16 cellular contexts compared by ENCODE assay signal in genomic region chr15:31563421-31563820, GRCh38.
A peak's percentile ranks its signal among the peaks of the same experiment; 100 is the strongest.
DNase-seq lines count a peak whose midpoint lies in the region; ATAC-seq and TF ChIP-seq lines count a peak whose summit lies in the region.
"Had no signal": no experiment of that assay in that cellular context is flagged by ENCODE, and none has a peak within 500 bp of the region (broad histone marks: within the 10 kb centered on the region; RNA-seq: fewer than 3 reads in every experiment).

No MANE protein-coding gene starts in this region.

- TF ChIP-seq CTCF in lung (IDR thresholded peaks at IDR 0.05; ENCODE audit: control extremely low read depth, extremely low read depth), result no peak

- H3K27ac Mint-ChIP-seq in activated CD4-positive, alpha-beta T cell treated with anti-CD3 and anti-CD28 coated beads, Interleukin-2, amount 10 ng/mL, durations not matched to agents 24 days and 14 days, result no peak overlapping the region
- no peak overlapping the region for H3K27ac Mint-ChIP-seq in stimulated activated effector memory CD8-positive, alpha-beta T cell treated with anti-CD3 and anti-CD28 coated beads, Interleukin-12 subunit alpha, Interleukin-12 subunit beta, amount 100 ng/mL, for 72 hours
- H3K27ac Mint-ChIP-seq in activated naive CD4-positive, alpha-beta T cell treated with anti-CD3 and anti-CD28 coated beads, Interleukin-2, amount 10 ng/mL, durations not matched to agents 7 days and 5 days, result no peak overlapping the region
- H3K27ac Mint-ChIP-seq: B cell; CD4-positive, alpha-beta T cell had no signal

- H3K27me3 Mint-ChIP-seq in activated CD4-positive, alpha-beta T cell treated with anti-CD3 and anti-CD28 coated beads, Interleukin-2, amount 10 ng/mL, durations not matched to agents 24 days and 14 days, result peaks cover 4% of the 10 kb centered on the region
- H3K27me3 Mint-ChIP-seq in activated naive CD4-positive, alpha-beta T cell treated with anti-CD3 and anti-CD28 coated beads, Interleukin-2, amount 10 ng/mL, durations not matched to agents 7 days and 5 days, result peaks cover 13% of the 10 kb centered on the region
- H3K27me3 Mint-ChIP-seq: CD4-positive, alpha-beta T cell had no signal

- H3K9me3 ChIP-seq in lung (ENCODE audit: control insufficient read depth in 2 of 2, insufficient read depth in 1 of 2, low read length in 1 of 2), result peaks cover 0 to 2% of the 10 kb centered on the region in 2 donors

- no peaks in the 10 kb centered on the region for H3K36me3 ChIP-seq in lung (ENCODE audit: control insufficient read depth in 2 of 2, insufficient read depth in 2 of 2, low read length in 2 of 2)

- peak; percentile 42 for DNase-seq in activated CD4-positive, alpha-beta T cell treated with anti-CD3 and anti-CD28 coated beads, Interleukin-2, amount 10 ng/mL, durations not matched to agents 24 days and 14 days
- no peak for DNase-seq in activated CD4-positive, alpha-beta T cell treated with anti-CD3 and anti-CD28 coated beads for 4 hours
- DNase-seq in ecto neural progenitor cell (ENCODE audit: low spot score) (peak; percentile 39), lung (ENCODE audit: low spot score) (peak; percentile 23), substantia nigra (lab: John Stamatoyannopoulos, UW) (no peak)
- no peak for DNase-seq in stimulated activated effector memory CD8-positive, alpha-beta T cell treated with anti-CD3 and anti-CD28 coated beads, Interleukin-12 subunit alpha, Interleukin-12 subunit beta, amount 100 ng/mL, for 72 hours (ENCODE audit: low spot score in 2 of 2)
- no peak for DNase-seq in activated CD8-positive, alpha-beta memory T cell treated with anti-CD3 and anti-CD28 coated beads, Interleukin-2, amount 50 U/mL, for 48 hours
- no peak for DNase-seq in activated naive CD4-positive, alpha-beta T cell treated with anti-CD3 and anti-CD28 coated beads, Interleukin-2, amount 10 ng/mL, durations not matched to agents 7 days and 5 days
- DNase-seq: Calu3; CD4-positive, alpha-beta T cell; DMS153; DMS79 treated with DMSO at 0.1 percent for 48 hours; EL had no signal

- H3K27ac ChIP-seq in lung (ENCODE audit: low read depth in 1 of 2, low read length in 1 of 2) (no peak overlapping the region), substantia nigra (ENCODE audit: low read depth, low read length, poor library complexity, severe bottlenecking) (no peak overlapping the region)
- H3K27ac ChIP-seq: HL-60 had no signal

- no peak overlapping the region for H3K4me3 Mint-ChIP-seq in activated CD4-positive, alpha-beta T cell treated with anti-CD3 and anti-CD28 coated beads, Interleukin-2, amount 10 ng/mL, durations not matched to agents 24 days and 14 days
- H3K4me3 Mint-ChIP-seq in stimulated activated effector memory CD8-positive, alpha-beta T cell treated with anti-CD3 and anti-CD28 coated beads, Interleukin-12 subunit alpha, Interleukin-12 subunit beta, amount 100 ng/mL, for 72 hours, result no peak overlapping the region
- H3K4me3 Mint-ChIP-seq in activated naive CD4-positive, alpha-beta T cell treated with anti-CD3 and anti-CD28 coated beads, Interleukin-2, amount 10 ng/mL, durations not matched to agents 7 days and 5 days, result no peak overlapping the region
- H3K4me3 Mint-ChIP-seq: B cell; CD4-positive, alpha-beta T cell had no signal

- no peaks in the 10 kb centered on the region for H3K27me3 ChIP-seq in lung (ENCODE audit: control insufficient read depth, insufficient read depth)

- H3K4me3 ChIP-seq in lung, result no peak overlapping the region

- CTCF ChIA-PET in activated naive CD4-positive, alpha-beta T cell treated with anti-CD3 and anti-CD28 coated beads, Interleukin-2, amount 10 ng/mL, durations not matched to agents 7 days and 5 days (lab: Charles Lee), result no interaction called here

- H3K4me1 Mint-ChIP-seq in activated CD4-positive, alpha-beta T cell treated with anti-CD3 and anti-CD28 coated beads, Interleukin-2, amount 10 ng/mL, durations not matched to agents 24 days and 14 days, result no peaks in the 10 kb centered on the region
- no peaks in the 10 kb centered on the region for H3K4me1 Mint-ChIP-seq in stimulated activated effector memory CD8-positive, alpha-beta T cell treated with anti-CD3 and anti-CD28 coated beads, Interleukin-12 subunit alpha, Interleukin-12 subunit beta, amount 100 ng/mL, for 72 hours
- no peaks in the 10 kb centered on the region for H3K4me1 Mint-ChIP-seq in activated naive CD4-positive, alpha-beta T cell treated with anti-CD3 and anti-CD28 coated beads, Interleukin-2, amount 10 ng/mL, durations not matched to agents 7 days and 5 days
- H3K4me1 Mint-ChIP-seq: B cell had no signal

- H3K4me1 ChIP-seq in lung (ENCODE audit: control insufficient read depth in 2 of 2, insufficient read depth in 2 of 2, low read length in 2 of 2), result peaks cover 0 to 1% of the 10 kb centered on the region in 2 donors

- 93 to 96% methylated on average over 3 of the region's 3 CpGs for WGBS in lung, 2 donors

- no peak for ATAC-seq in lung (ENCODE audit: insufficient read depth, low FRiP score)
- peak; percentile 31 for ATAC-seq in stimulated activated effector memory CD8-positive, alpha-beta T cell treated with anti-CD3 and anti-CD28 coated beads, Interleukin-12 subunit alpha, Interleukin-12 subunit beta, amount 100 ng/mL, for 72 hours
- ATAC-seq: HCT116 had no signal

- H3K36me3 Mint-ChIP-seq in activated CD4-positive, alpha-beta T cell treated with anti-CD3 and anti-CD28 coated beads, Interleukin-2, amount 10 ng/mL, durations not matched to agents 24 days and 14 days (ENCODE audit: low read depth), result no peaks in the 10 kb centered on the region
- H3K36me3 Mint-ChIP-seq in stimulated activated effector memory CD8-positive, alpha-beta T cell treated with anti-CD3 and anti-CD28 coated beads, Interleukin-12 subunit alpha, Interleukin-12 subunit beta, amount 100 ng/mL, for 72 hours, result no peaks in the 10 kb centered on the region
- no peaks in the 10 kb centered on the region for H3K36me3 Mint-ChIP-seq in activated naive CD4-positive, alpha-beta T cell treated with anti-CD3 and anti-CD28 coated beads, Interleukin-2, amount 10 ng/mL, durations not matched to agents 7 days and 5 days

- peaks cover 3% of the 10 kb centered on the region for H3K9me3 Mint-ChIP-seq in activated CD4-positive, alpha-beta T cell treated with anti-CD3 and anti-CD28 coated beads, Interleukin-2, amount 10 ng/mL, durations not matched to agents 24 days and 14 days
- H3K9me3 Mint-ChIP-seq in stimulated activated effector memory CD8-positive, alpha-beta T cell treated with anti-CD3 and anti-CD28 coated beads, Interleukin-12 subunit alpha, Interleukin-12 subunit beta, amount 100 ng/mL, for 72 hours, result no peaks in the 10 kb centered on the region
- peaks cover 7% of the 10 kb centered on the region for H3K9me3 Mint-ChIP-seq in activated naive CD4-positive, alpha-beta T cell treated with anti-CD3 and anti-CD28 coated beads, Interleukin-2, amount 10 ng/mL, durations not matched to agents 7 days and 5 days

- intact Hi-C loops in activated CD4-positive, alpha-beta T cell treated with anti-CD3 and anti-CD28 coated beads, Interleukin-2, amount 10 ng/mL, durations not matched to agents 24 days and 14 days (cut with micrococcal nuclease), result no loop called here

Comparison
In these comparisons a context has a peak if more than half of its experiments do, and no peak if none do; other contexts are left out.
1. DNase-seq: peak in activated CD4-positive, alpha-beta T cell treated with anti-CD3 and anti-CD28 coated beads, Interleukin-2, amount 10 ng/mL, durations not matched to agents 24 days and 14 days (single experiment), ecto neural progenitor cell (single experiment) and lung (single experiment); none in activated CD4-positive, alpha-beta T cell treated with anti-CD3 and anti-CD28 coated beads for 4 hours (0 of 2), stimulated activated effector memory CD8-positive, alpha-beta T cell treated with anti-CD3 and anti-CD28 coated beads, Interleukin-12 subunit alpha, Interleukin-12 subunit beta, amount 100 ng/mL, for 72 hours (0 of 2), activated CD8-positive, alpha-beta memory T cell treated with anti-CD3 and anti-CD28 coated beads, Interleukin-2, amount 50 U/mL, for 48 hours (single experiment), activated naive CD4-positive, alpha-beta T cell treated with anti-CD3 and anti-CD28 coated beads, Interleukin-2, amount 10 ng/mL, durations not matched to agents 7 days and 5 days (single experiment) and substantia nigra (0 of 49).